ENCODE assay signal across 21 cellular contexts in the genomic region with DNA sequence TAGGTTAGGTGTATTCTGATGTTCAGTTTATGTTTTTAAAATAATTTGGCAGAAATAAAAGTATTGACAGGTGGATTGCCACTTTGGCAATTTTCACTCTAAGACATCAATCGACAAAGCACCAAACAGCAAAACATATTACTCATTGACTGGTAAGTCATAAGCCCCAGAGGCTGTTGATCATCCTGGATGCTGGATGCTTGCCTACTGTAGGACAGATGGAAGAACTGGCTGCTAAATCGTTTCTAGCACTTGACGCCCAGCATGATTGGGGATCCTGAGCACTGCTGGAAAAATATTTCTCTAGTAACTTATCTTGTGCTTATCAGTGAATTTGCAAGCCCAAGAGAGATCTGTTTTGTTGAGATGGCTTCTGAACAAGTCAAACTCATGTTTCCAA.
"Had no signal": no experiment of that assay in that cellular context is flagged by ENCODE, and none has a peak within 500 bp of the region (broad histone marks: within the 10 kb centered on the region; RNA-seq: fewer than 3 reads in every experiment).

No MANE protein-coding gene starts in this region.

- H3K27me3 ChIP-seq: gastroesophageal sphincter, heart right ventricle, neural progenitor cell, sigmoid colon, tibial nerve, vagina had no signal

- H3K4me3 ChIP-seq: gastroesophageal sphincter, heart right ventricle, lower lobe of right lung, neural progenitor cell, sigmoid colon, tibial nerve, vagina had no signal

- H3K36me3 ChIP-seq: gastroesophageal sphincter, heart right ventricle, lower lobe of right lung, neural progenitor cell, sigmoid colon, tibial nerve, vagina had no signal

- H3K27me3 Mint-ChIP-seq: activated CD4-positive, alpha-beta T cell treated with anti-CD3 and anti-CD28 coated beads, Interleukin-2, amount 10 ng/mL, durations not matched to agents 24 days and 14 days; central memory CD8-positive, alpha-beta T cell; effector memory CD8-positive, alpha-beta T cell had no signal

- H3K4me1 Mint-ChIP-seq: activated CD4-positive, alpha-beta T cell treated with anti-CD3 and anti-CD28 coated beads, Interleukin-2, amount 10 ng/mL, durations not matched to agents 24 days and 14 days; central memory CD8-positive, alpha-beta T cell had no signal

- H3K36me3 Mint-ChIP-seq: activated naive CD4-positive, alpha-beta T cell treated with anti-CD3 and anti-CD28 coated beads, Interleukin-2, amount 50 U/mL, for 72 hours; neural progenitor cell had no signal

- H2AFZ ChIP-seq: neural progenitor cell had no signal

- H3K9ac ChIP-seq: neural progenitor cell had no signal

- ATAC-seq: activated CD8-positive, alpha-beta T cell treated with anti-CD3 and anti-CD28 coated beads, Interleukin-2, amount 10 ng/mL, durations not matched to agents 7 days and 5 days; activated naive CD4-positive, alpha-beta T cell treated with anti-CD3 and anti-CD28 coated beads, Interleukin-2, amount 50 U/mL, for 72 hours; effector memory CD8-positive, alpha-beta T cell; gastroesophageal sphincter; heart right ventricle; left colon; lower lobe of right lung had no signal

- H3K9me3 Mint-ChIP-seq: neural progenitor cell had no signal

- H3K27ac ChIP-seq: epithelial cell of prostate, gastroesophageal sphincter, heart right ventricle, lower lobe of right lung, neural progenitor cell, tibial nerve, vagina had no signal

- H3K9me3 ChIP-seq: gastroesophageal sphincter, heart right ventricle, lower lobe of right lung, sigmoid colon, tibial nerve, vagina had no signal

- H3K27ac Mint-ChIP-seq: activated CD4-positive, alpha-beta T cell treated with anti-CD3 and anti-CD28 coated beads, Interleukin-2, amount 10 ng/mL, durations not matched to agents 24 days and 14 days; activated CD8-positive, alpha-beta T cell treated with anti-CD3 and anti-CD28 coated beads, Interleukin-2, amount 10 ng/mL, durations not matched to agents 7 days and 5 days; activated naive CD4-positive, alpha-beta T cell treated with anti-CD3 and anti-CD28 coated beads, Interleukin-2, amount 50 U/mL, for 72 hours; effector memory CD8-positive, alpha-beta T cell; neural progenitor cell had no signal

- H3K4me3 Mint-ChIP-seq: activated CD4-positive, alpha-beta T cell treated with anti-CD3 and anti-CD28 coated beads, Interleukin-2, amount 10 ng/mL, durations not matched to agents 24 days and 14 days; activated CD8-positive, alpha-beta T cell treated with anti-CD3 and anti-CD28 coated beads, Interleukin-2, amount 10 ng/mL, durations not matched to agents 7 days and 5 days; central memory CD8-positive, alpha-beta T cell; effector memory CD8-positive, alpha-beta T cell; neural progenitor cell had no signal

- DNase-seq: activated CD4-positive, alpha-beta T cell treated with anti-CD3 and anti-CD28 coated beads, Interleukin-2, amount 10 ng/mL, durations not matched to agents 24 days and 14 days; activated CD4-positive, CD25-positive, alpha-beta regulatory T cell; activated CD8-positive, alpha-beta memory T cell treated with anti-CD3 and anti-CD28 coated beads, Interleukin-2, amount 50 U/mL, for 4 hours; activated CD8-positive, alpha-beta T cell treated with anti-CD3 and anti-CD28 coated beads, Interleukin-2, amount 10 ng/mL, durations not matched to agents 7 days and 5 days; activated gamma-delta T cell; activated T-cell treated with anti-CD3 and anti-CD28 coated beads, Interleukin-2, amount 50 U/mL, for 48 hours; amniotic stem cell; effector memory CD8-positive, alpha-beta T cell; heart right ventricle; left colon; lower lobe of right lung; midbrain; sigmoid colon; stimulated activated CD4-positive, alpha-beta T cell treated with anti-CD3 and anti-CD28 coated beads, Interleukin-1b, Interleukin-23, amount 100 ng/mL, for 48 hours had no signal

- H3K4me1 ChIP-seq: heart right ventricle, lower lobe of right lung, vagina had no signal

- H3K4me2 ChIP-seq: neural progenitor cell had no signal
